22 cellular contexts compared by ENCODE assay signal in the genomic region with DNA sequence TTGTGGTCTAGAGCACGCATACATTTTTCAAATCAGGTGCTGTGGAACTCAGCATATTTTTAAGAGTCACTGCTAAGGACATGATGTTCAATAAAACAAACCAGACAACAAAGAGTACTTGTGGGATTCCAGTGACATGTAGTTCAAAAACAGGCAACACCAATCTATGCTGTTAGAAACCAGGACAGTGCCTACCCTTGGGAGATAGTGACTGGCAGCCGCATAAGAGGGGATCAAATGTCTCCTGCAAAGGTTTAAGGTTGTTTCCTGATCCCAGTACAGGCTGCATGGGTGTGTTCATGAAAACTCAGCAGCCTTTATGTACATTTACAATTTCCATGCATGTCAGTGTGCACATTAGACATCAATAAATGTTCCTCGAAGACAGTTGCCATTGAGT.
A peak's percentile ranks its signal among the peaks of the same experiment; 100 is the strongest.
DNase-seq lines count a peak whose midpoint lies in the region; TF ChIP-seq lines count a peak whose summit lies in the region.
"Had no signal": no experiment of that assay in that cellular context is flagged by ENCODE, and none has a peak within 500 bp of the region (broad histone marks: within the 10 kb centered on the region; RNA-seq: fewer than 3 reads in every experiment).

No MANE protein-coding gene starts in this region.

- peak overlapping the region; percentile 35; the same call in 1 of the 2 replicates for H2AFZ ChIP-seq in Loucy (ENCODE audit: low read length)
- no peak overlapping the region for H2AFZ ChIP-seq in neural cell (ENCODE audit: low read depth, low read length)

- H3K79me2 ChIP-seq in Loucy (ENCODE audit: insufficient read depth, low read length) (no peaks in the 10 kb centered on the region), neural cell (replicated peaks; ENCODE audit: insufficient read depth, low read length) (no peaks in the 10 kb centered on the region)

- H4K20me1 ChIP-seq in BLaER1 treated with 17β-estradiol and CSF1 and Interleukin-3, amounts not matched to agents 10 nM and 100 nM, result no peaks in the 10 kb centered on the region
- H4K20me1 ChIP-seq in Loucy (ENCODE audit: insufficient read depth, low read length, poor library complexity, severe bottlenecking), result no peaks in the 10 kb centered on the region
- no peaks in the 10 kb centered on the region for H4K20me1 ChIP-seq in neural cell (ENCODE audit: insufficient read depth)

- no peaks in the 10 kb centered on the region for H3K27me3 Mint-ChIP-seq in T-helper 2 cell treated with Interferon-gamma antibody and Interleukin-4, amounts not matched to agents 5 μg/mL and 100 μg/mL, for 36 hours (ENCODE audit: low read depth)
- H3K27me3 Mint-ChIP-seq: CD8-positive, alpha-beta memory T cell; IgD-negative memory B cell had no signal

- H3K36me3 Mint-ChIP-seq in T-helper 2 cell treated with Interferon-gamma antibody and Interleukin-4, amounts not matched to agents 5 μg/mL and 100 μg/mL, for 36 hours (ENCODE audit: low read depth), result no peaks in the 10 kb centered on the region
- H3K36me3 Mint-ChIP-seq: CD14-positive monocyte; CD8-positive, alpha-beta memory T cell; IgD-negative memory B cell had no signal

- no peaks in the 10 kb centered on the region for H3K27me3 ChIP-seq in BLaER1 treated with 17β-estradiol and CSF1 and Interleukin-3, amounts not matched to agents 10 nM and 100 nM
- H3K27me3 ChIP-seq in Loucy (ENCODE audit: insufficient read depth, low read length, poor library complexity, severe bottlenecking) (no peaks in the 10 kb centered on the region), neural cell (ENCODE audit: insufficient read depth, low read depth, low read length) (no peaks in the 10 kb centered on the region), stomach (no peaks in the 10 kb centered on the region)

- H3K9ac ChIP-seq in BLaER1 treated with 17β-estradiol and CSF1 and Interleukin-3, amounts not matched to agents 10 nM and 100 nM, result no peak overlapping the region
- H3K9ac ChIP-seq in Loucy (ENCODE audit: low read depth, low read length, poor library complexity, severe bottlenecking) (peak overlapping the region; percentile 68), SK-N-MC (ENCODE audit: insufficient read length) (no peak overlapping the region), neural cell (ENCODE audit: low read length) (no peak overlapping the region)
- H3K9ac ChIP-seq: KMS-11 had no signal

- no peaks in the 10 kb centered on the region for H3K9me3 Mint-ChIP-seq in T-helper 2 cell treated with Interferon-gamma antibody and Interleukin-4, amounts not matched to agents 5 μg/mL and 100 μg/mL, for 36 hours
- H3K9me3 Mint-ChIP-seq: IgD-negative memory B cell had no signal

- H3F3A ChIP-seq in Loucy (ENCODE audit: low read depth) (peaks cover 10% of the 10 kb centered on the region; the same call in 1 of the 2 replicates), neural cell (ENCODE audit: insufficient read depth, low read length, poor library complexity, severe bottlenecking) (peaks cover 2% of the 10 kb centered on the region)

- H3K36me3 ChIP-seq in BLaER1 treated with 17β-estradiol and CSF1 and Interleukin-3, amounts not matched to agents 10 nM and 100 nM, result no peaks in the 10 kb centered on the region
- H3K36me3 ChIP-seq in Loucy (ENCODE audit: insufficient read depth, low read length) (no peaks in the 10 kb centered on the region), SK-N-MC (ENCODE audit: insufficient read depth, low read length) (no peaks in the 10 kb centered on the region), neural cell (ENCODE audit: insufficient read depth, low read length) (no peaks in the 10 kb centered on the region), stomach (no peaks in the 10 kb centered on the region)

- H3K4me3 ChIP-seq in BLaER1 treated with 17β-estradiol and CSF1 and Interleukin-3, amounts not matched to agents 10 nM and 100 nM, result no peak overlapping the region
- no peak overlapping the region for H3K4me3 ChIP-seq in Loucy (ENCODE audit: low read length, poor library complexity, severe bottlenecking)
- no peak overlapping the region for H3K4me3 ChIP-seq in SK-N-MC
- peak overlapping the region; percentile 22 for H3K4me3 ChIP-seq in neural cell (ENCODE audit: low read length)
- H3K4me3 ChIP-seq in stomach, result no peak overlapping the region

- DNase-seq in SK-N-MC (ENCODE audit: low read depth, low spot score) (no peak), T-helper 2 cell (no peak), stomach (no peak)
- DNase-seq in central memory CD4-positive, alpha-beta T cell, result no peak
- DNase-seq in T-helper 2 cell treated with Interferon-gamma antibody and Interleukin-4, amounts not matched to agents 5 μg/mL and 100 μg/mL, for 36 hours (ENCODE audit: low spot score), result no peak
- DNase-seq: CD8-positive, alpha-beta memory T cell; DMS 273 treated with DMSO at 0.1 percent for 48 hours; DMS79; GF-D8; NCI-H1048; NCI-H1694; NCI-H2081; NCI-H446 treated with DMSO at 0.1 percent for 48 hours; NCI-H69 had no signal

- no peaks in the 10 kb centered on the region for H3K4me1 Mint-ChIP-seq in T-helper 2 cell treated with Interferon-gamma antibody and Interleukin-4, amounts not matched to agents 5 μg/mL and 100 μg/mL, for 36 hours (ENCODE audit: low read depth)
- H3K4me1 Mint-ChIP-seq: CD14-positive monocyte; CD8-positive, alpha-beta memory T cell; IgD-negative memory B cell had no signal

- no peak for TF ChIP-seq CTCF in Loucy (conservative IDR thresholded peaks at IDR 0.05; ENCODE audit: low read length)
- TF ChIP-seq CTCF in neural cell (IDR thresholded peaks at IDR 0.05; ENCODE audit: poor library complexity, severe bottlenecking), result no peak
- TF ChIP-seq CTCF in stomach (IDR thresholded peaks at IDR 0.05), result no peak

- H3K9me3 ChIP-seq in BLaER1 treated with 17β-estradiol and CSF1 and Interleukin-3, amounts not matched to agents 10 nM and 100 nM (replicated peaks in 1 of 11), result peaks cover 0 to 12% (median 5%) of the 10 kb centered on the region in 11 experiments; a peak in 16 of 22 replicates
- peaks cover 7% of the 10 kb centered on the region; the same call in 1 of the 2 replicates for H3K9me3 ChIP-seq in Loucy (ENCODE audit: insufficient read depth, low read depth, low read length)
- no peaks in the 10 kb centered on the region for H3K9me3 ChIP-seq in SK-N-MC (ENCODE audit: low read depth, low read length)
- H3K9me3 ChIP-seq in neural cell (ENCODE audit: low read length), result no peaks in the 10 kb centered on the region
- H3K9me3 ChIP-seq in stomach, result no peaks in the 10 kb centered on the region

- peaks cover 8 to 43% (median 27%) of the 10 kb centered on the region in 10 experiments; a peak in 17 of 20 replicates for H3K4me1 ChIP-seq in BLaER1 treated with 17β-estradiol and CSF1 and Interleukin-3, amounts not matched to agents 10 nM and 100 nM
- H3K4me1 ChIP-seq in Loucy (ENCODE audit: insufficient read depth, low read length, poor library complexity, severe bottlenecking) (peaks cover 54% of the 10 kb centered on the region), stomach (peaks cover 0 to 15% (median 0%) of the 10 kb centered on the region in 4 donors)

- WGBS in stomach, 5 donors, result 87 to 95% (median 88%) methylated on average over 3 of the region's 3 CpGs

- no peak overlapping the region for H3K27ac Mint-ChIP-seq in T-helper 2 cell treated with Interferon-gamma antibody and Interleukin-4, amounts not matched to agents 5 μg/mL and 100 μg/mL, for 36 hours
- H3K27ac Mint-ChIP-seq: CD8-positive, alpha-beta memory T cell; IgD-negative memory B cell had no signal

- H3K4me2 ChIP-seq in BLaER1 treated with 17β-estradiol and CSF1 and Interleukin-3, amounts not matched to agents 10 nM and 100 nM, result peak overlapping the region in 8 of 11 experiments; percentile 27 to 70 (median 56); a peak in 14 of 22 replicates
- H3K4me2 ChIP-seq in Loucy (ENCODE audit: low read depth, low read length, poor library complexity, severe bottlenecking) (peak overlapping the region; percentile 58), neural cell (ENCODE audit: low read length) (no peak overlapping the region)
- H3K4me2 ChIP-seq: KMS-11 had no signal

- no peak for TF ChIP-seq POLR2A in stomach (IDR thresholded peaks at IDR 0.05)

- H3K9me2 ChIP-seq in Loucy (replicated peaks; ENCODE audit: low read depth, low read length) (no peaks in the 10 kb centered on the region), neural cell (ENCODE audit: insufficient read depth, low read length) (no peaks in the 10 kb centered on the region)

- TF ChIP-seq EP300 in neural cell (conservative IDR thresholded peaks at IDR 0.05; ENCODE audit: poor library complexity, severe bottlenecking) (no peak), stomach (IDR thresholded peaks at IDR 0.05) (no peak)

- no peak for TF ChIP-seq RAD21 in neural cell (conservative IDR thresholded peaks at IDR 0.05)

- no peak overlapping the region for H3K27ac ChIP-seq in BLaER1 treated with 17β-estradiol and CSF1 and Interleukin-3, amounts not matched to agents 10 nM and 100 nM
- H3K27ac ChIP-seq in SK-N-MC, result peak overlapping the region; percentile 96; the same call in 1 of the 2 replicates
- peak overlapping the region; percentile 34 for H3K27ac ChIP-seq in neural cell (ENCODE audit: low read length)
- no peak overlapping the region for H3K27ac ChIP-seq in stomach
- H3K27ac ChIP-seq: HL-60, KMS-11, RWPE1 had no signal

- no peak overlapping the region for H3K4me3 Mint-ChIP-seq in T-helper 2 cell treated with Interferon-gamma antibody and Interleukin-4, amounts not matched to agents 5 μg/mL and 100 μg/mL, for 36 hours
- H3K4me3 Mint-ChIP-seq: CD14-positive monocyte; CD8-positive, alpha-beta memory T cell; IgD-negative memory B cell had no signal

- intact Hi-C loops in stomach (cut with DNase I; ENCODE audit: low total_unique reads), result no loop called here

TF ChIP-seq in neural cell, 6 proteins besides CTCF, POLR2A, EP300 and RAD21 (continues in another document):
- TF ChIP-seq TAF1 (IDR thresholded peaks at IDR 0.05; ENCODE audit: low read depth), result no peak
- no peak for TF ChIP-seq SMC3 (conservative IDR thresholded peaks at IDR 0.05; ENCODE audit: poor library complexity)
- no peak for TF ChIP-seq EZH2 (IDR thresholded peaks at IDR 0.05; ENCODE audit: borderline replicate concordance, insufficient read depth, low read length, poor library complexity, severe bottlenecking)

Comparison
In these comparisons a context has a peak if more than half of its experiments do, and no peak if none do; other contexts are left out.
1. H3K27ac ChIP-seq: peak in SK-N-MC (single experiment) and neural cell (single experiment); none in BLaER1 treated with 17β-estradiol and CSF1 and Interleukin-3, amounts not matched to agents 10 nM and 100 nM (0 of 11) and stomach (0 of 5).